Comparison of ENCODE assay signal across 8 cellular contexts in the genomic region with DNA sequence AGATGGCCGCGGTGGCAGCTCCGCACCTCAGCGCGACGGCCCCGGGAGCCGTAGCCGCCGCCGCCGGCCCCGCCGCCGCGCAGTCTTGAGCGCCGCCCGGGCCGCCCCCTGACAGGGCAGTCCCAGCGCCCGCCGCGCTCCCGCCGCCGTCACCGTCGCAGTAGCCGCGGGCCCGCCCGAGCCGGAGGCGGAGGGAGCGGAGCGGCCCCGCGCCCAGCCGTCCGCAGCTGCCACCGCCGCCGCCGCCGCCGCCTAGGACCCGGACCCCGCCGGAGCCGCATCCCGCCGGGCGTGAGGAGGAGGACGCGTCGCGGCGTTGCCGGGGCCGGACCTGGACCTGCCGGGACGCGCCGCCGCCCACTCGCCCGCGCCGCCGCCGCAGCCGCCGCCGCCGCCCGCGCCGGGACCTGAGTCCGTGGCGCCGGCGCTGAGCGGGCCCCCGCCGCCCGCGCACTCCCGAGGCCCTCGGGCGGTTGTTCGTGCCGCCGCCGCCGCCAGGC. TPM values are rescaled to one million over a fixed set of nuclear protein-coding genes. Genes with fewer than 3 reads are reported as not detected.
DNase-seq lines count a peak whose midpoint lies in the region; ATAC-seq lines count a peak whose summit lies in the region.

No MANE protein-coding gene starts in this region.

- CTCF ChIA-PET in CD4-positive, alpha-beta memory T cell (lab: Charles Lee; ENCODE audit: partially characterized antibody) = interaction anchor here (0.6 to 3.5 kb wide), 18 partner anchors 10 to 626 kb away, joined by 3 to 18 read pairs (median 4); no protein-coding TSS in a partner anchor

- no peaks in the 10 kb centered on the region for H3K27me3 Mint-ChIP-seq in CD4-positive, alpha-beta memory T cell

- intact Hi-C loops in CD4-positive, alpha-beta memory T cell (cut with micrococcal nuclease) = loop anchor here (1.0 to 5.0 kb wide), 8 partner anchors 70 to 1221 kb away; a partner anchor contains a TSS

- 0 to 1% methylated on average over 11 to 96 of the region's 96 CpGs for WGBS in esophagus, 2 donors

- POLR2A ChIA-PET in CD4-positive, alpha-beta memory T cell (lab: Charles Lee; ENCODE audit: partially characterized antibody) = interaction anchor here (0.6 to 4.3 kb wide), 130 partner anchors 7 to 1232 kb away, joined by 3 to 116 read pairs (median 5); a partner anchor contains a TSS

- ATAC-seq in GM21528 (IDR thresholded peaks at IDR 0.05; ENCODE audit: low FRiP score, unreplicated experiment) = peak; percentile 25

- H3K27ac Mint-ChIP-seq in CD4-positive, alpha-beta memory T cell = peak overlapping the region in 4 of 7 donors; percentile 31 to 94 (median 84)

- peaks cover 0 to 22% of the 10 kb centered on the region in 2 donors for H3K36me3 Mint-ChIP-seq in CD4-positive, alpha-beta memory T cell

- DNase-seq in CD4-positive, alpha-beta memory T cell = peak in 3 of 5 donors; percentile 25 to 39 (median 28)
- DNase-seq in LoVo (ENCODE audit: low spot score) (peak; percentile 8), SW 1271 (lab: John Stamatoyannopoulos, UW) (no peak), superior temporal gyrus (ENCODE audit: extremely low spot score) (no peak), mesenteric fat pad (ENCODE audit: low spot score) (no peak)
- peak; percentile 15 for DNase-seq in stimulated activated CD8-positive, alpha-beta memory T cell treated with anti-CD3 and anti-CD28 coated beads, Interleukin-4, amount 100 ng/mL, for 24 hours (ENCODE audit: low read depth)

- H3K4me1 Mint-ChIP-seq in CD4-positive, alpha-beta memory T cell = peaks cover 30 to 58% (median 45%) of the 10 kb centered on the region in 4 donors

- H3K9me3 ChIP-seq in CD4-positive, alpha-beta memory T cell (ENCODE audit: control insufficient read depth in 1 of 2, low read length in 2 of 2) = no peaks in the 10 kb centered on the region
- H3K9me3 ChIP-seq in esophagus (ENCODE audit: control insufficient read depth in 2 of 2, insufficient read depth in 1 of 2, low read depth in 1 of 2, low read length in 1 of 2) = no peaks in the 10 kb centered on the region

- no peak overlapping the region for H3K4me3 ChIP-seq in CD4-positive, alpha-beta memory T cell (ENCODE audit: low read length in 2 of 2)
- peak overlapping the region; percentile 62 to 92 for H3K4me3 ChIP-seq in esophagus (ENCODE audit: low read depth in 1 of 2, low read length in 2 of 2)

- no peaks in the 10 kb centered on the region for H3K27me3 ChIP-seq in CD4-positive, alpha-beta memory T cell (ENCODE audit: insufficient read depth, low read length)
- peaks cover 0 to 4% of the 10 kb centered on the region in 2 donors for H3K27me3 ChIP-seq in esophagus (ENCODE audit: control insufficient read depth in 1 of 2, insufficient read depth in 2 of 2, low read length in 2 of 2)

- no peak overlapping the region for H3K27ac ChIP-seq in CD4-positive, alpha-beta memory T cell (ENCODE audit: low read depth, low read length)
- H3K27ac ChIP-seq in esophagus (ENCODE audit: low read depth in 2 of 2, low read length in 1 of 2) = peak overlapping the region; percentile 92 to 96

- peak overlapping the region in 5 of 8 donors; percentile 79 to 96 (median 95) for H3K4me3 Mint-ChIP-seq in CD4-positive, alpha-beta memory T cell

- peaks cover 0 to 3% (median 0%) of the 10 kb centered on the region in 8 donors for H3K9me3 Mint-ChIP-seq in CD4-positive, alpha-beta memory T cell

- H3K4me1 ChIP-seq in CD4-positive, alpha-beta memory T cell (ENCODE audit: insufficient read depth, low read length) = peaks cover 49% of the 10 kb centered on the region
- peaks cover 4 to 5% of the 10 kb centered on the region in 2 donors for H3K4me1 ChIP-seq in esophagus (ENCODE audit: control insufficient read depth in 2 of 2, insufficient read depth in 2 of 2, low read length in 1 of 2)

- no peaks in the 10 kb centered on the region for H3K36me3 ChIP-seq in CD4-positive, alpha-beta memory T cell (ENCODE audit: insufficient read depth, low read length)
- H3K36me3 ChIP-seq in esophagus (ENCODE audit: control insufficient read depth in 2 of 2, insufficient read depth in 2 of 2, low read length in 1 of 2) = no peaks in the 10 kb centered on the region

RNA-seq across cellular contexts. Expression of a gene that starts 0.3 kb away (rescaled TPM):
- total RNA-seq in CD4-positive, alpha-beta memory T cell = 100 to 1,000 TPM; 105 to 112 TPM
- polyA plus RNA-seq in CD4-positive, alpha-beta memory T cell = 1 to 10 TPM; 1.3 to 9.4 TPM
- polyA plus RNA-seq in esophagus = 1 to 10 TPM; 1.2 to 3.4 TPM
- total RNA-seq in mesenteric fat pad = 24.7 TPM

Comparison
In these comparisons a context has a peak if more than half of its experiments do, and no peak if none do; other contexts are left out.
1. DNase-seq: peak in CD4-positive, alpha-beta memory T cell (3 of 5), LoVo (single experiment) and stimulated activated CD8-positive, alpha-beta memory T cell treated with anti-CD3 and anti-CD28 coated beads, Interleukin-4, amount 100 ng/mL, for 24 hours (single experiment); none in SW 1271 (0 of 2), superior temporal gyrus (single experiment) and mesenteric fat pad (single experiment).
2. H3K4me3 ChIP-seq: peak in esophagus (2 of 2); none in CD4-positive, alpha-beta memory T cell (0 of 2).